8 cellular contexts compared by ENCODE assay signal in genomic region chr11:85826096-85826855, GRCh38. TPM values are rescaled to one million over a fixed set of nuclear protein-coding genes. Genes with fewer than 3 reads are reported as not detected.
DNase-seq lines count a peak whose midpoint lies in the region; ATAC-seq and TF ChIP-seq lines count a peak whose summit lies in the region.

No MANE protein-coding gene starts in this region.

- no peaks in the 10 kb centered on the region for H3K36me3 ChIP-seq in BJ (ENCODE audit: control insufficient read depth, insufficient read depth, low read length)
- no peaks in the 10 kb centered on the region for H3K36me3 ChIP-seq in brain microvascular endothelial cell (replicated peaks)

- H3K27ac ChIP-seq in brain microvascular endothelial cell: no peak overlapping the region

- in situ Hi-C loops in brain microvascular endothelial cell (cut with HindIII; ENCODE audit: low pct_ligation_motif_present, low sequenced_read_pairs): no loop called here

- POLR2A ChIA-PET in BJ (lab: Charles Lee): interaction anchor here (0.7 kb wide), 1 partner anchor 11 kb away, joined by 3 read pairs; no protein-coding TSS in a partner anchor

- TF ChIP-seq CTCF in BJ (IDR thresholded peaks at IDR 0.05; ENCODE audit: insufficient read depth, low read depth, low read length) (peak; percentile 81), brain microvascular endothelial cell (IDR thresholded peaks at IDR 0.05; ENCODE audit: low read depth, low read length, missing control alignments) (peak; percentile 81), omental fat pad (IDR thresholded peaks at IDR 0.05) (no peak)

- DNase-seq in BJ (ENCODE audit: low read depth): no peak
- peak; percentile 27 for DNase-seq in NCI-H460 (ENCODE audit: extremely low read depth, low read depth)
- peak; percentile 40 for DNase-seq in brain microvascular endothelial cell
- peak; percentile 48 for DNase-seq in kidney tubule cell (ENCODE audit: low spot score)
- no peak for DNase-seq in omental fat pad (ENCODE audit: low spot score)
- DNase-seq in SKM-1 treated with dmso at 0.1 percent for 144 hours (lab: John Stamatoyannopoulos, UW; ENCODE audit: unreplicated experiment): no peak

- CTCF ChIA-PET in BJ (lab: Yijun Ruan, JAX): interaction anchor here (0.6 to 4.9 kb wide), 14 partner anchors 9 to 141 kb away, joined by 3 to 26 read pairs (median 5); no protein-coding TSS in a partner anchor

- H3K27me3 ChIP-seq in BJ (ENCODE audit: control insufficient read depth, insufficient read depth, low read length) (no peaks in the 10 kb centered on the region), brain microvascular endothelial cell (replicated peaks) (no peaks in the 10 kb centered on the region)

- H3K4me3 ChIP-seq in BJ (ENCODE audit: low read depth, low read length) (no peak overlapping the region), brain microvascular endothelial cell (ENCODE audit: low read depth, low read length) (no peak overlapping the region)

- ATAC-seq in GM18868 (IDR thresholded peaks at IDR 0.05; ENCODE audit: unreplicated experiment) (peak; percentile 73), GM21447 (IDR thresholded peaks at IDR 0.05; ENCODE audit: unreplicated experiment) (no peak), omental fat pad (ENCODE audit: low FRiP score) (no peak)

RNA-seq across cellular contexts. Expression of gene SYTL2, which starts 15.3 kb away (rescaled TPM):
- polyA plus RNA-seq in BJ (2011; rRNA removed): 43.5 and 70.9 TPM in 2 replicates
- 23.2 and 28.6 TPM in 2 replicates for polyA minus RNA-seq in BJ (2011; rRNA and poly(A)+ RNA removed)
- total RNA-seq in NCI-H460 (2014; rRNA removed; shearing (Covaris generic)): 36.4 and 39.2 TPM in 2 replicates
- polyA plus RNA-seq in NCI-H460 (2014; cell fraction: nucleus; rRNA removed): 62.7 and 64.2 TPM in 2 replicates
- 10 to 100 TPM; 14.3 to 33.9 (median 17.8) TPM for total RNA-seq in omental fat pad

RNA-seq across cellular contexts. Expression of gene CCDC83, which starts 28.9 kb away (rescaled TPM):
- not detected in 2 replicates for polyA plus RNA-seq in BJ (2011; rRNA removed)
- polyA minus RNA-seq in BJ (2011; rRNA and poly(A)+ RNA removed): not detected in 2 replicates
- total RNA-seq in NCI-H460 (2014; rRNA removed; shearing (Covaris generic)): not detected in 2 replicates
- not detected in 2 replicates for polyA plus RNA-seq in NCI-H460 (2014; cell fraction: nucleus; rRNA removed)
- total RNA-seq in omental fat pad: 1 to 10 TPM in 1 of 4 donors, not detected in 3; 3.2 TPM

Comparison
In these comparisons a context has a peak if more than half of its experiments do, and no peak if none do; other contexts are left out.
1. DNase-seq: peak in NCI-H460 (single experiment), brain microvascular endothelial cell (single experiment) and kidney tubule cell (single experiment); none in BJ (single experiment), omental fat pad (single experiment) and SKM-1 treated with dmso at 0.1 percent for 144 hours (single experiment).
2. CTCF ChIP-seq: peak in BJ (single experiment) and brain microvascular endothelial cell (single experiment); none in omental fat pad (0 of 3).